ENCODE assay signal across 19 cellular contexts in the genomic region with DNA sequence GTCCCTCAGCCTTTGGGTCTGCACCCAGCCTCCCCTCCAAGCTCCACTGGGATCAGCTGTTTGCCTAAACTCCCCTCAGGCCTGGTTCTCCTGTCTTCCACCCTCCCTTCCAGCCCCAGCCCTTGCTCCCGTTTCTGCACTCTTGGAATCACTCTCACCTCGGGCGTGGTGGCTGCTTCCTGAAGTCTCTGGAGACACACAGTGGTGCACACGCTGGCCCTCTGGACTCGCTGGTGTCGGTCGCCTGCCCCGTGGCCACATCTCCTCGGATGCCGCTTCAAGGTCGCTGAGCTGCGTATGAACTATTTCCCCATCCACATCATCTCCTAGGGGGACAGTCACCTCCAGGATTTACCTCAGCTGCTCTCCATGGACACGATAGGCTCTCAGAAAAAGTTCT.
"Had no signal": no experiment of that assay in that cellular context is flagged by ENCODE, and none has a peak within 500 bp of the region (broad histone marks: within the 10 kb centered on the region; RNA-seq: fewer than 3 reads in every experiment).

No MANE protein-coding gene starts in this region.

- H3K4me3 ChIP-seq: ascending aorta, cardiac muscle cell, esophagus muscularis mucosa, pancreas, testis, uterus had no signal

- H3K27ac ChIP-seq: ascending aorta, cardiac muscle cell, esophagus muscularis mucosa, foreskin keratinocyte, pancreas, testis, uterus had no signal

- H3K4me1 Mint-ChIP-seq: nephron progenitor cell had no signal

- H3K9me3 Mint-ChIP-seq: activated naive CD8-positive, alpha-beta T cell treated with anti-CD3 and anti-CD28 coated beads, Interleukin-2, amount 50 U/mL, for 24 hours; nephron progenitor cell; stimulated activated naive CD8-positive, alpha-beta T cell treated with anti-CD3 and anti-CD28 coated beads, Interleukin-15, amount 100 ng/mL, for 72 hours had no signal

- H3K9me3 ChIP-seq: ascending aorta, esophagus muscularis mucosa, pancreas, testis, uterus had no signal

- DNase-seq: activated CD4-positive, alpha-beta T cell treated with anti-CD3 and anti-CD28 coated beads, Interleukin-2, amount 50 U/mL, for 4 hours; activated CD8-positive, alpha-beta memory T cell treated with anti-CD3 and anti-CD28 coated beads, Interleukin-2, amount 10 ng/mL, durations not matched to agents 7 days and 5 days; activated gamma-delta T cell treated with Interleukin-2 at 50 U/mL for 16 hours; activated naive CD8-positive, alpha-beta T cell treated with anti-CD3 and anti-CD28 coated beads, Interleukin-2, amount 50 U/mL, for 24 hours; activated T-cell treated with anti-CD3 and anti-CD28 coated beads, Interleukin-2, amount 50 U/mL, for 48 hours; foreskin keratinocyte; left colon; mammary epithelial cell; nephron progenitor cell; pancreas; stimulated activated CD4-positive, alpha-beta T cell treated with anti-CD3 and anti-CD28 coated beads, Interleukin-15, amount 100 ng/mL, for 24 hours; stimulated activated CD4-positive, alpha-beta T cell treated with anti-CD3 and anti-CD28 coated beads, Interleukin-4, amount 100 ng/mL, for 4 hours; stimulated activated naive CD8-positive, alpha-beta T cell treated with anti-CD3 and anti-CD28 coated beads, Interleukin-15, amount 100 ng/mL, for 72 hours; testis; uterus had no signal

- H3K4me3 Mint-ChIP-seq: activated CD8-positive, alpha-beta memory T cell treated with anti-CD3 and anti-CD28 coated beads, Interleukin-2, amount 10 ng/mL, durations not matched to agents 7 days and 5 days; activated naive CD8-positive, alpha-beta T cell treated with anti-CD3 and anti-CD28 coated beads, Interleukin-2, amount 50 U/mL, for 24 hours; nephron progenitor cell had no signal

- ATAC-seq: activated CD4-positive, CD25-positive, alpha-beta regulatory T cell treated with anti-CD3 and anti-CD28 coated beads, Interleukin-2, amount 50 U/mL, for 24 hours; activated CD8-positive, alpha-beta memory T cell treated with anti-CD3 and anti-CD28 coated beads, Interleukin-2, amount 10 ng/mL, durations not matched to agents 7 days and 5 days; activated naive CD8-positive, alpha-beta T cell treated with anti-CD3 and anti-CD28 coated beads, Interleukin-2, amount 50 U/mL, for 24 hours; left colon; pancreas had no signal

- H3K36me3 ChIP-seq: ascending aorta, cardiac muscle cell, esophagus muscularis mucosa, pancreas, uterus had no signal

- H3K36me3 Mint-ChIP-seq: activated CD8-positive, alpha-beta memory T cell treated with anti-CD3 and anti-CD28 coated beads, Interleukin-2, amount 10 ng/mL, durations not matched to agents 7 days and 5 days had no signal

- H3K27ac Mint-ChIP-seq: activated CD8-positive, alpha-beta memory T cell treated with anti-CD3 and anti-CD28 coated beads, Interleukin-2, amount 10 ng/mL, durations not matched to agents 7 days and 5 days; nephron progenitor cell had no signal

- H3K4me1 ChIP-seq: ascending aorta, esophagus muscularis mucosa, pancreas, testis, uterus had no signal

- H3K27me3 ChIP-seq: ascending aorta, cardiac muscle cell, esophagus muscularis mucosa, foreskin keratinocyte, pancreas, testis, uterus had no signal
